12 cellular contexts compared by ENCODE assay signal in the genomic region with DNA sequence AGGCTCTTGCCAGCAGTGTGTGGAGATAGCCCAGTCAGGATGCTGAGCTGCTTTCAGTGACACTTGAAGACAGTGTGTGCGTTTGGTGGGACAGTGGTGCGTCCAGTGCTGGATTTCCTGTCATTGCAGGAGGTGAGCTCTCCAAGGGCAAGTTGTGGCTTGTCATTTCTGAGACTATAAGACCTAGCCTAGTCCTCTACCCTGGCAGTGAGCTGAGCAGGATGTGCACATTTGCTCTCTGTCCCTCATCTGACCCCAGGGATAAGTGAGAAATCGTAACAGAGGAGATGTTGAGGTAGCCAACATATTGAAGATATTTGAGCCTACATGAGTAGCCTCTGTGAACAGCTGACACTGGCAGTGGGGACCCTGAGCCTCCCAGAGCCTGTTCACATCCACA. TPM values are rescaled to one million over a fixed set of nuclear protein-coding genes. Genes with fewer than 3 reads are reported as not detected.
"Had no signal": no experiment of that assay in that cellular context is flagged by ENCODE, and none has a peak within 500 bp of the region (broad histone marks: within the 10 kb centered on the region; RNA-seq: fewer than 3 reads in every experiment).

No MANE protein-coding gene starts in this region.

- DNase-seq: activated CD4-positive, alpha-beta memory T cell treated with anti-CD3 and anti-CD28 coated beads, Interleukin-2, amount 10 ng/mL, durations not matched to agents 7 days and 5 days; activated naive CD4-positive, alpha-beta T cell treated with anti-CD3 and anti-CD28 coated beads for 36 hours; colonic mucosa; effector CD4-positive, alpha-beta T cell; left ventricle myocardium superior; mesendoderm; stimulated activated CD4-positive, alpha-beta T cell treated with anti-CD3 and anti-CD28 coated beads, Interleukin-12 subunit alpha, Interleukin-12 subunit beta, amount 100 ng/mL, for 4 hours; stimulated activated CD4-positive, alpha-beta T cell treated with anti-CD3 and anti-CD28 coated beads, Interleukin-2, amount 100 ng/mL, for 48 hours had no signal

- H3K4me3 ChIP-seq: colonic mucosa had no signal

- FAIRE-seq: endothelial cell of umbilical vein, keratinocyte had no signal

- ATAC-seq: left ventricle myocardium superior had no signal

- H3K9me3 Mint-ChIP-seq: activated CD4-positive, alpha-beta memory T cell treated with anti-CD3 and anti-CD28 coated beads, Interleukin-2, amount 10 ng/mL, durations not matched to agents 7 days and 5 days; activated naive CD4-positive, alpha-beta T cell treated with anti-CD3 and anti-CD28 coated beads for 36 hours; nephron; stimulated activated naive CD8-positive, alpha-beta T cell treated with anti-CD3 and anti-CD28 coated beads, Interleukin-15, Interleukin-2, amounts not matched to agents 100 ng/mL and 50 ng/mL, for 24 hours had no signal

- H3K27me3 ChIP-seq: colonic mucosa had no signal

- H3K4me3 Mint-ChIP-seq: activated CD4-positive, alpha-beta memory T cell treated with anti-CD3 and anti-CD28 coated beads, Interleukin-2, amount 10 ng/mL, durations not matched to agents 7 days and 5 days; activated naive CD4-positive, alpha-beta T cell treated with anti-CD3 and anti-CD28 coated beads for 36 hours; nephron; stimulated activated naive CD8-positive, alpha-beta T cell treated with anti-CD3 and anti-CD28 coated beads, Interleukin-15, Interleukin-2, amounts not matched to agents 100 ng/mL and 50 ng/mL, for 24 hours had no signal

- H3K4me1 ChIP-seq: colonic mucosa had no signal

- H3K27ac Mint-ChIP-seq: activated CD4-positive, alpha-beta memory T cell treated with anti-CD3 and anti-CD28 coated beads, Interleukin-2, amount 10 ng/mL, durations not matched to agents 7 days and 5 days; activated naive CD4-positive, alpha-beta T cell treated with anti-CD3 and anti-CD28 coated beads for 36 hours; nephron; stimulated activated naive CD8-positive, alpha-beta T cell treated with anti-CD3 and anti-CD28 coated beads, Interleukin-15, Interleukin-2, amounts not matched to agents 100 ng/mL and 50 ng/mL, for 24 hours had no signal

- H3K27ac ChIP-seq: colonic mucosa had no signal

- H3K9me3 ChIP-seq: colonic mucosa had no signal

- H3K27me3 Mint-ChIP-seq: activated CD4-positive, alpha-beta memory T cell treated with anti-CD3 and anti-CD28 coated beads, Interleukin-2, amount 10 ng/mL, durations not matched to agents 7 days and 5 days; stimulated activated naive CD8-positive, alpha-beta T cell treated with anti-CD3 and anti-CD28 coated beads, Interleukin-15, Interleukin-2, amounts not matched to agents 100 ng/mL and 50 ng/mL, for 24 hours had no signal

- H3K36me3 ChIP-seq: colonic mucosa had no signal

RNA-seq across cellular contexts. Expression of a gene that starts 48.1 kb away (rescaled TPM):
- total RNA-seq: left ventricle myocardium superior had no signal
